In the genomic region with DNA sequence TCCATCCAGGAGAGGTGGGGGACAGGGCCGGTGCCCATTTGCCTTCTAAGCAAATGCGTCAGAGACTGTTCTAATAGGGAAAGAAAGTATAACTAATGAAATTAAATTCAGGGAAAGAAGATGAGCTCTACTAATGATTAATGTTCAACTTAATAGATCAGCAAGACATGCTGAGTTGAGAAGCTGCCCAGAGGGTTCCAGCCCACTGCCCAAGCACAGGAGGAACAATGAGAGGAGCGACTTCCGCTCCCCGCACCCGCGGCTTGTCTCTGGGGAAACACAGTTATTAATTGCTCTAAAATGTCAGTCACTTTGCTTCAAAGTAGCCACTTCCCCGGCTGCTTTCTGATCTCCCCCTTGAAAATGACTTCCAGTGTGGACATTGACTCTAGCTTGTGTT, we compare ENCODE assay signal across 22 cellular contexts.
DNase-seq lines count a peak whose midpoint lies in the region; ATAC-seq and TF ChIP-seq lines count a peak whose summit lies in the region.
"Had no signal": no experiment of that assay in that cellular context is flagged by ENCODE, and none has a peak within 500 bp of the region (broad histone marks: within the 10 kb centered on the region; RNA-seq: fewer than 3 reads in every experiment).

No MANE protein-coding gene starts in this region.

- no peak for ATAC-seq in mucosa of descending colon
- ATAC-seq: activated CD4-positive, CD25-positive, alpha-beta regulatory T cell treated with anti-CD3 and anti-CD28 coated beads, Interleukin-2, amount 50 U/mL, for 24 hours; body of pancreas; HCT116; left lung; T-cell had no signal

- TF ChIP-seq CTCF in nephron progenitor cell (IDR thresholded peaks at IDR 0.05) (no peak), mucosa of descending colon (IDR thresholded peaks at IDR 0.05) (no peak)

- peaks cover 55% of the 10 kb centered on the region for H3K4me1 Mint-ChIP-seq in nephron progenitor cell
- H3K4me1 Mint-ChIP-seq: T-cell had no signal

- H3K9me3 Mint-ChIP-seq in nephron progenitor cell: peaks cover 4% of the 10 kb centered on the region
- H3K9me3 Mint-ChIP-seq: T-cell had no signal

- DNase-seq in NCI-H748 treated with DMSO at 0.1 percent for 48 hours (lab: John Stamatoyannopoulos, UW): peak; percentile 3
- no peak for DNase-seq in NCI-H748 (lab: John Stamatoyannopoulos, UW; ENCODE audit: unreplicated experiment)
- peak; percentile 60 for DNase-seq in HK-2 (ENCODE audit: unreplicated experiment)
- DNase-seq in UCSD-AML1 (lab: John Stamatoyannopoulos, UW; ENCODE audit: unreplicated experiment): peak; percentile 46
- DNase-seq in nephron progenitor cell: peak; percentile 42
- DNase-seq in ACHN: no peak
- DNase-seq in NCI-H69 (lab: John Stamatoyannopoulos, UW): no peak
- no peak for DNase-seq in mucosa of descending colon
- DNase-seq: activated CD8-positive, alpha-beta memory T cell treated with anti-CD3 and anti-CD28 coated beads, Interleukin-2, amount 50 U/mL, for 48 hours; activated naive CD4-positive, alpha-beta T cell treated with Interleukin-2 at 50 U/mL for 16 hours; body of pancreas; DMS153; left lung; NCI-H1417 treated with DMSO at 0.1 percent for 48 hours; OCI-M1; stomach; T-cell had no signal

- H3K4me1 ChIP-seq in mucosa of descending colon (ENCODE audit: low read depth): no peaks in the 10 kb centered on the region
- H3K4me1 ChIP-seq: left lung, prostate gland had no signal

- H3K27me3 Mint-ChIP-seq in nephron progenitor cell (ENCODE audit: low read depth, poor library complexity): peaks cover 15% of the 10 kb centered on the region

- H3K36me3 Mint-ChIP-seq in nephron progenitor cell (ENCODE audit: low read depth): no peaks in the 10 kb centered on the region
- H3K36me3 Mint-ChIP-seq: T-cell had no signal

- in situ Hi-C loops in ACHN (cut with HindIII; ENCODE audit: low pct_ligation_motif_present, low pct_unique_long_range_greater_than_20kb, low sequenced_read_pairs): no loop called here

- H3K4me3 Mint-ChIP-seq in nephron progenitor cell: no peak overlapping the region
- H3K4me3 Mint-ChIP-seq: T-cell had no signal

- no peaks in the 10 kb centered on the region for H3K9me3 ChIP-seq in mucosa of descending colon
- H3K9me3 ChIP-seq: body of pancreas, left lung, prostate gland, stomach, vagina had no signal

- no peak overlapping the region for H3K27ac Mint-ChIP-seq in nephron progenitor cell
- H3K27ac Mint-ChIP-seq: T-cell had no signal

- no peaks in the 10 kb centered on the region for H3K36me3 ChIP-seq in mucosa of descending colon (ENCODE audit: low read depth)
- H3K36me3 ChIP-seq: left lung, prostate gland, stomach, vagina had no signal

- no peak overlapping the region for H3K4me3 ChIP-seq in mucosa of descending colon
- H3K4me3 ChIP-seq: body of pancreas, hepatocyte, left lung, prostate gland, stomach, vagina had no signal

- intact Hi-C loops in mucosa of descending colon (cut with DNase I, micrococcal nuclease): loop anchor here in 1 of 2 donors (10.0 kb wide), 1 partner anchor 147 kb away; no protein-coding TSS in a partner anchor

Comparison
In these comparisons a context has a peak if more than half of its experiments do, and no peak if none do; other contexts are left out.
1. DNase-seq: peak in NCI-H748 treated with DMSO at 0.1 percent for 48 hours (single experiment), HK-2 (single experiment), UCSD-AML1 (single experiment) and nephron progenitor cell (single experiment); none in NCI-H748 (single experiment), ACHN (single experiment), NCI-H69 (single experiment) and mucosa of descending colon (0 of 3).